ENCODE assay signal across 8 cellular contexts in the genomic region with DNA sequence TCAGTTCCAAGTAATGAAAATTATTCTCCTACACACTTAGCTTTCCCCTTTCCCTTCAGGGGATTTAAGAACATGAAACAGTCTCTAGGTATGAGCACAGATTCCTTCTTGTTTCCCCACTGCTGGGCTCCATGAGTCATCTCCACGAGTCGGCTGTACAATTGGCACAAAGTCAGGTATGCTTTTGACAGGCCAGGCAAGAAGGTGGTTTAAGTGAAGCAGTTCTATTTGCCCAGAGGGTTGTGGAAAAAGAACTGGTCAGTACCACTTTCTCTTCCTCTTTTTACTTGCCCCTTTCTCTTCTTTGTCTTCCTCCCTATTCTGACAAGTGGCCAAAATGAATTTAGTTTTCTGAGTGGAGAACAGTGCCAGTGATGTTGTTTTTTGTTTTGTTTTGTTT. TPM values are rescaled to one million over a fixed set of nuclear protein-coding genes. Genes with fewer than 3 reads are reported as not detected.
A peak's percentile ranks its signal among the peaks of the same experiment; 100 is the strongest.
DNase-seq lines count a peak whose midpoint lies in the region; ATAC-seq and TF ChIP-seq lines count a peak whose summit lies in the region.

No MANE protein-coding gene starts in this region.

- H3K27me3 ChIP-seq in OCI-LY1 (ENCODE audit: insufficient read depth, low read length) (no peaks in the 10 kb centered on the region), prostate gland (replicated peaks; ENCODE audit: insufficient read depth) (no peaks in the 10 kb centered on the region)

- intact Hi-C loops in activated CD4-positive, alpha-beta T cell treated with anti-CD3 and anti-CD28 coated beads for 36 hours (cut with DNase I, micrococcal nuclease), result no loop called here
- intact Hi-C loops in prostate gland (cut with DNase I), result no loop called here

- peaks cover 11% of the 10 kb centered on the region for H3K4me1 Mint-ChIP-seq in activated CD4-positive, alpha-beta T cell treated with anti-CD3 and anti-CD28 coated beads for 36 hours

- ATAC-seq in activated CD4-positive, alpha-beta T cell treated with anti-CD3 and anti-CD28 coated beads for 36 hours, result peak; percentile 80
- ATAC-seq in HG02852 (IDR thresholded peaks at IDR 0.05; ENCODE audit: unreplicated experiment) (peak; percentile 64), GM19467 (IDR thresholded peaks at IDR 0.05; ENCODE audit: unreplicated experiment) (no peak)

- DNase-seq in activated CD4-positive, alpha-beta T cell treated with anti-CD3 and anti-CD28 coated beads for 36 hours, result peak; percentile 44
- DNase-seq in activated CD4-positive, alpha-beta T cell treated with anti-CD3 and anti-CD28 coated beads, Interleukin-2, amount 50 U/mL, for 4 hours, result no peak
- peak; percentile 99 for DNase-seq in epithelial cell of esophagus (ENCODE audit: low read depth)
- peak; percentile 84 for DNase-seq in prostate gland (ENCODE audit: low spot score)
- DNase-seq in NCI-H446 treated with DMSO at 0.1 percent for 48 hours (lab: John Stamatoyannopoulos, UW), result no peak

- no peaks in the 10 kb centered on the region for H3K79me2 ChIP-seq in OCI-LY1 (ENCODE audit: insufficient read depth, low read length)

- H3K9me3 Mint-ChIP-seq in activated CD4-positive, alpha-beta T cell treated with anti-CD3 and anti-CD28 coated beads for 36 hours (ENCODE audit: low read depth), result no peaks in the 10 kb centered on the region

- peak overlapping the region; percentile 71 for H3K27ac Mint-ChIP-seq in activated CD4-positive, alpha-beta T cell treated with anti-CD3 and anti-CD28 coated beads for 36 hours

- no peaks in the 10 kb centered on the region for H3F3A ChIP-seq in OCI-LY1 (ENCODE audit: insufficient read depth, low read length)

- no peak overlapping the region for H3K9ac ChIP-seq in OCI-LY1 (ENCODE audit: low read length)

- H3K36me3 ChIP-seq in OCI-LY1 (ENCODE audit: insufficient read depth, low read length) (peaks cover 64% of the 10 kb centered on the region), prostate gland (no peaks in the 10 kb centered on the region)

- H3K9me2 ChIP-seq in OCI-LY1 (ENCODE audit: low read depth, low read length), result no peaks in the 10 kb centered on the region

- H3K27ac ChIP-seq in OCI-LY1 (ENCODE audit: low read depth, low read length, poor library complexity, severe bottlenecking) (peak overlapping the region; percentile 73), prostate gland (peak overlapping the region; percentile 21 to 48)

- POLR2A ChIA-PET in activated CD4-positive, alpha-beta T cell treated with anti-CD3 and anti-CD28 coated beads for 36 hours (lab: Charles Lee), result no interaction called here

- no peak overlapping the region for H3K4me3 ChIP-seq in OCI-LY1 (ENCODE audit: low read depth, low read length, poor library complexity, severe bottlenecking)
- no peak overlapping the region for H3K4me3 ChIP-seq in epithelial cell of esophagus (ENCODE audit: low read length)
- H3K4me3 ChIP-seq in prostate gland, result no peak overlapping the region

- CTCF ChIA-PET in activated CD4-positive, alpha-beta T cell treated with anti-CD3 and anti-CD28 coated beads for 36 hours (lab: Charles Lee), result no interaction called here

- WGBS in prostate gland, result 3% methylated on average over 2 of the region's 2 CpGs

- no peak for TF ChIP-seq CTCF in OCI-LY1 (IDR thresholded peaks at IDR 0.05; ENCODE audit: low read length)
- no peak for TF ChIP-seq CTCF in epithelial cell of esophagus (IDR thresholded peaks at IDR 0.05; ENCODE audit: insufficient read depth, low read depth, low read length, missing control alignments)
- peak in 1 of 4 experiments; percentile 6 for TF ChIP-seq CTCF in prostate gland (IDR thresholded peaks at IDR 0.05)

- H3K4me3 Mint-ChIP-seq in activated CD4-positive, alpha-beta T cell treated with anti-CD3 and anti-CD28 coated beads for 36 hours, result no peak overlapping the region

- no peaks in the 10 kb centered on the region for H3K27me3 Mint-ChIP-seq in activated CD4-positive, alpha-beta T cell treated with anti-CD3 and anti-CD28 coated beads for 36 hours

- H4K20me1 ChIP-seq in OCI-LY1 (ENCODE audit: insufficient read depth, low read length), result no peaks in the 10 kb centered on the region

- H3K9me3 ChIP-seq in OCI-LY1 (ENCODE audit: low read length) (no peaks in the 10 kb centered on the region), prostate gland (no peaks in the 10 kb centered on the region)

- H3K36me3 Mint-ChIP-seq in activated CD4-positive, alpha-beta T cell treated with anti-CD3 and anti-CD28 coated beads for 36 hours (ENCODE audit: low read depth), result peaks cover 46% of the 10 kb centered on the region

- H3K4me1 ChIP-seq in OCI-LY1 (ENCODE audit: insufficient read depth, low read length, severe bottlenecking) (peaks cover 7% of the 10 kb centered on the region), prostate gland (replicated peaks) (no peaks in the 10 kb centered on the region)

- no peak overlapping the region for H3K4me2 ChIP-seq in OCI-LY1 (ENCODE audit: low read length)

- TF ChIP-seq POLR2A in prostate gland (IDR thresholded peaks at IDR 0.05), result no peak

- no peak overlapping the region for H2AFZ ChIP-seq in OCI-LY1 (ENCODE audit: low read length)

RNA-seq across cellular contexts. Expression of a gene that starts 16.3 kb away (rescaled TPM):
- 100 to 1,000 TPM; 283 to 293 TPM for total RNA-seq in activated CD4-positive, alpha-beta T cell treated with anti-CD3 and anti-CD28 coated beads for 36 hours
- 100 to 1,000 TPM; 366 to 616 TPM for total RNA-seq in prostate gland

Comparison
In these comparisons a context has a peak if more than half of its experiments do, and no peak if none do; other contexts are left out.
1. DNase-seq: peak in activated CD4-positive, alpha-beta T cell treated with anti-CD3 and anti-CD28 coated beads for 36 hours (single experiment), epithelial cell of esophagus (single experiment) and prostate gland (single experiment); none in activated CD4-positive, alpha-beta T cell treated with anti-CD3 and anti-CD28 coated beads, Interleukin-2, amount 50 U/mL, for 4 hours (0 of 2) and NCI-H446 treated with DMSO at 0.1 percent for 48 hours (single experiment).